In the genomic region with DNA sequence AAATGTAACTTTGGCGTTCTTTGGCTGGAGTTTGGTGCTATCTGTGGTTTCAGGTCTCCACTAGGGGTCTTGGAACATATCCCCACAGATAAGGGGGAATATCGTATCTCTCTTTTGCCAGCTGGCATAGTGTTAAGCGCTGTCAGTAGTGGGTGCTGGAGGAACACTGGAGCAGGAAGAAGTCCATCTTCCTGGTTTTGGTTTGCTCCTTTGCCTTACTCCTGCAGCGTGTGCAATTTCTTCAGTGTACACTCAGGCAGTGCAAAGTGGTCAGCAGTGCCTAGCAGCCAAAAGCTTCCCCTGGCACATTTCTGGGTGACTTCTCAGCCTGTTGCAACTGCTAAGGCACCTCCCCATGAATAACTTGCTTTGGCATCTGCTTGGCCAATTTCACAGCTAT, we compare ENCODE assay signal across 1 cellular context.
TF ChIP-seq lines count a peak whose summit lies in the region.

No MANE protein-coding gene starts in this region.

TF ChIP-seq in K562, 482 proteins besides CTCF, POLR2A, EP300 and RAD21:
- TF ChIP-seq NCOA2 (IDR thresholded peaks at IDR 0.05; ENCODE audit: partially characterized antibody in 2 of 2): no peak
- TF ChIP-seq ZNF24 (IDR thresholded peaks at IDR 0.05): no peak
- no peak for TF ChIP-seq PKNOX1 (IDR thresholded peaks at IDR 0.05)
- TF ChIP-seq PYGO2 (tag; IDR thresholded peaks at IDR 0.05): no peak
- TF ChIP-seq BRD4 (IDR thresholded peaks at IDR 0.05): no peak
- TF ChIP-seq RBM22 (IDR thresholded peaks at IDR 0.05; ENCODE audit: low read depth, low read length, poor library complexity, severe bottlenecking): no peak
- no peak for TF ChIP-seq ZNF143 (CRISPR knock-in tag; IDR thresholded peaks at IDR 0.05)
